8 cellular contexts compared by ENCODE assay signal in the genomic region with DNA sequence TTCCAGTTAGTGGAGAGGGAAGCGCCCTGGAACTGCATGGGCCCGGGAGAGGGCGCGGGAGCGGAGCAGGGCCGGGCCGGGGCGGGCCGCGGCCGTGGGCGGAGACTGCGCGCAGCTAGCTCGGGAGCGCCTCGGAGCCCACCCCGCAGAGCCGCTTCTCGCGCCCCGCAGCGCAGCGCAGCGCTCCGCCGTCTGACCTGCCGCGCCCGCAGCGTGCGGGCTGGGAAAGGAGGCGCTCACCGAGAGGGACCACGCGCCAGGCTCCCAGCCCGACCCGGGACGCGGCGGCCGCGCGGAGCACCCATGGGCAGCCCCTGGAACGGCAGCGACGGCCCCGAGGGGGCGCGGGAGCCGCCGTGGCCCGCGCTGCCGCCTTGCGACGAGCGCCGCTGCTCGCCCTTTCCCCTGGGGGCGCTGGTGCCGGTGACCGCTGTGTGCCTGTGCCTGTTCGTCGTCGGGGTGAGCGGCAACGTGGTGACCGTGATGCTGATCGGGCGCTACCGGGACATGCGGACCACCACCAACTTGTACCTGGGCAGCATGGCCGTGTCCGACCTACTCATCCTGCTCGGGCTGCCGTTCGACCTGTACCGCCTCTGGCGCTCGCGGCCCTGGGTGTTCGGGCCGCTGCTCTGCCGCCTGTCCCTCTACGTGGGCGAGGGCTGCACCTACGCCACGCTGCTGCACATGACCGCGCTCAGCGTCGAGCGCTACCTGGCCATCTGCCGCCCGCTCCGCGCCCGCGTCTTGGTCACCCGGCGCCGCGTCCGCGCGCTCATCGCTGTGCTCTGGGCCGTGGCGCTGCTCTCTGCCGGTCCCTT. TPM values are rescaled to one million over a fixed set of nuclear protein-coding genes. Genes with fewer than 3 reads are reported as not detected.
DNase-seq lines count a peak whose midpoint lies in the region; FAIRE-seq and TF ChIP-seq lines count a peak whose summit lies in the region.

A gene with protein sequence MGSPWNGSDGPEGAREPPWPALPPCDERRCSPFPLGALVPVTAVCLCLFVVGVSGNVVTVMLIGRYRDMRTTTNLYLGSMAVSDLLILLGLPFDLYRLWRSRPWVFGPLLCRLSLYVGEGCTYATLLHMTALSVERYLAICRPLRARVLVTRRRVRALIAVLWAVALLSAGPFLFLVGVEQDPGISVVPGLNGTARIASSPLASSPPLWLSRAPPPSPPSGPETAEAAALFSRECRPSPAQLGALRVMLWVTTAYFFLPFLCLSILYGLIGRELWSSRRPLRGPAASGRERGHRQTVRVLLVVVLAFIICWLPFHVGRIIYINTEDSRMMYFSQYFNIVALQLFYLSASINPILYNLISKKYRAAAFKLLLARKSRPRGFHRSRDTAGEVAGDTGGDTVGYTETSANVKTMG (plus strand): TSS at position 304 of the 821 bp plus-strand sequence. CDS start 0 bp downstream, at position 304.

- no peaks in the 10 kb centered on the region for H3K9me3 ChIP-seq in adipocyte (ENCODE audit: control insufficient read depth, low read length)
- no peaks in the 10 kb centered on the region for H3K9me3 ChIP-seq in iPS-15b (ENCODE audit: control insufficient read depth, insufficient read depth, low read length)
- no peaks in the 10 kb centered on the region for H3K9me3 ChIP-seq in skeletal muscle satellite cell (replicated peaks; ENCODE audit: low read length)

- H3K4me3 ChIP-seq in adipocyte (ENCODE audit: low read length) (peak within 1 kb of the TSS; percentile 57), iPS-15b (ENCODE audit: low read depth, low read length) (peak within 1 kb of the TSS; percentile 79), skeletal muscle satellite cell (ENCODE audit: low read length) (peak within 1 kb of the TSS; percentile 62)

- DNase-seq in GM12891 (ENCODE audit: insufficient read length, low spot score) = peak; percentile 55
- peak; percentile 90 for DNase-seq in NCI-H82 (lab: John Stamatoyannopoulos, UW)
- peak; percentile 60 for DNase-seq in adipocyte (ENCODE audit: low read depth)
- DNase-seq in globus pallidus (ENCODE audit: low spot score) = no peak
- no peak for DNase-seq in hippocampal formation (lab: John Stamatoyannopoulos, UW)
- DNase-seq in NOMO-1 treated with DMSO at 0.1 percent for 48 hours (lab: John Stamatoyannopoulos, UW; ENCODE audit: unreplicated experiment) = no peak

- H3K36me3 ChIP-seq in adipocyte (ENCODE audit: control insufficient read depth, insufficient read depth, low read length, severe bottlenecking) = no peaks in the 10 kb centered on the region
- H3K36me3 ChIP-seq in iPS-15b (ENCODE audit: control insufficient read depth, insufficient read depth, low read length) = no peaks in the 10 kb centered on the region
- H3K36me3 ChIP-seq in skeletal muscle satellite cell (ENCODE audit: insufficient read depth, low read length) = no peaks in the 10 kb centered on the region

- no peak for TF ChIP-seq POLR2A in GM12891 (IDR thresholded peaks at IDR 0.05; ENCODE audit: low read depth, low read length)

- H3K9ac ChIP-seq in adipocyte (ENCODE audit: low read length) (no peak within 1 kb of the TSS), iPS-15b (ENCODE audit: low read depth, low read length) (no peak within 1 kb of the TSS), skeletal muscle satellite cell (ENCODE audit: low read depth, low read length) (no peak within 1 kb of the TSS)

- H3K4me2 ChIP-seq in skeletal muscle satellite cell (ENCODE audit: low read length) = peak within 1 kb of the TSS; percentile 72

- FAIRE-seq in GM12891 (lab: Jason Lieb, UNC) = peak; percentile 87

- H3K27me3 ChIP-seq in adipocyte (replicated peaks; ENCODE audit: control insufficient read depth, insufficient read depth, low read length) (peaks cover 67% of the 10 kb centered on the region), iPS-15b (ENCODE audit: control insufficient read depth, insufficient read depth, low read length) (peaks cover 88% of the 10 kb centered on the region), skeletal muscle satellite cell (ENCODE audit: control insufficient read depth, insufficient read depth, low read length) (peaks cover 80% of the 10 kb centered on the region)

- H3K4me1 ChIP-seq in adipocyte (ENCODE audit: control insufficient read depth, insufficient read depth, low read length) = no peaks in the 10 kb centered on the region
- H3K4me1 ChIP-seq in iPS-15b (ENCODE audit: control insufficient read depth, insufficient read depth, low read length) = peaks cover 11% of the 10 kb centered on the region
- peaks cover 10% of the 10 kb centered on the region for H3K4me1 ChIP-seq in skeletal muscle satellite cell (ENCODE audit: control insufficient read depth, insufficient read depth, low read length)

TF ChIP-seq in GM12891, 5 proteins besides CTCF, POLR2A, EP300 and RAD21:
- no peak for TF ChIP-seq TAF1 (IDR thresholded peaks at IDR 0.05; ENCODE audit: low read depth, low read length)
- TF ChIP-seq POLR2AphosphoS5 (IDR thresholded peaks at IDR 0.05; ENCODE audit: low read depth, low read length) = no peak
- no peak for TF ChIP-seq PAX5 (IDR thresholded peaks at IDR 0.05; ENCODE audit: insufficient read depth, low read length, severe bottlenecking)
- no peak for TF ChIP-seq SPI1 (IDR thresholded peaks at IDR 0.05; ENCODE audit: low read depth, low read length)
- TF ChIP-seq POU2F2 (IDR thresholded peaks at IDR 0.05; ENCODE audit: low read depth, low read length) = no peak

RNA-seq across cellular contexts. Expression of the gene that starts here (rescaled TPM):
- not detected for polyA plus RNA-seq in GM12891 (2012; ENCODE audit: low read depth, missing spikeins)
- total RNA-seq in skeletal muscle satellite cell (2012; rRNA removed) = not detected in 2 replicates

Comparison
In these comparisons a context has a peak if more than half of its experiments do, and no peak if none do; other contexts are left out.
1. DNase-seq: peak in GM12891 (single experiment), NCI-H82 (single experiment) and adipocyte (single experiment); none in globus pallidus (single experiment), hippocampal formation (0 of 2) and NOMO-1 treated with DMSO at 0.1 percent for 48 hours (single experiment).
2. Peak in every context shown above with its lines, with median percentiles within 50 percentile points of each other: H3K4me3 ChIP-seq.